17 cellular contexts compared by ENCODE assay signal in genomic region chr7:149870701-149871483, GRCh38. TPM values are rescaled to one million over a fixed set of nuclear protein-coding genes. Genes with fewer than 3 reads are reported as not detected.
DNase-seq lines count a peak whose midpoint lies in the region; ATAC-seq, FAIRE-seq and TF ChIP-seq lines count a peak whose summit lies in the region.
"Had no signal": no experiment of that assay in that cellular context is flagged by ENCODE, and none has a peak within 500 bp of the region (broad histone marks: within the 10 kb centered on the region; RNA-seq: fewer than 3 reads in every experiment).

No MANE protein-coding gene starts in this region.

- no peak for FAIRE-seq in GM12878 (lab: Jason Lieb, UNC)
- FAIRE-seq: GM18507 had no signal

- BruUV-seq in GM12878 (replicated peaks; lab: Mats Ljungman, UMichigan), result no TSS peak

- H3K9me3 Mint-ChIP-seq in CD8-positive, alpha-beta memory T cell, result no peaks in the 10 kb centered on the region
- no peaks in the 10 kb centered on the region for H3K9me3 Mint-ChIP-seq in T-helper 1 cell treated with Interleukin-12 subunit alpha and Interleukin-12 subunit beta and Interleukin-4 antibody, amounts not matched to agents 30 μg/mL and 1 μg/mL, for 36 hours
- H3K9me3 Mint-ChIP-seq in neural crest cell, result no peaks in the 10 kb centered on the region
- H3K9me3 Mint-ChIP-seq: GM23338, WTC11 had no signal

- TF ChIP-seq RAD21 in GM12878 (IDR thresholded peaks at IDR 0.05; ENCODE audit: insufficient read depth, low read depth, low read length), result no peak

- peaks cover 7% of the 10 kb centered on the region for H3K79me2 ChIP-seq in GM12878 (ENCODE audit: control insufficient read depth, insufficient read depth, low read length)

- CTCF ChIA-PET in CD8-positive, alpha-beta memory T cell (lab: Charles Lee), result interaction anchor here (1.3 to 4.8 kb wide), 3 partner anchors 10 to 32 kb away, joined by 5 to 27 read pairs (median 14); partner anchors contain the start of gene ZNF862
- CTCF ChIA-PET in GM12878 (lab: Yijun Ruan, JAX), result interaction anchor here (0.7 to 1.6 kb wide), 3 partner anchors 9 to 1138 kb away, joined by 3 to 5 read pairs (median 3); no protein-coding TSS in a partner anchor

- no peak overlapping the region for H3K9ac ChIP-seq in GM12878 (ENCODE audit: control insufficient read depth, insufficient read depth, low read length)

- WGBS in GM12878 (ENCODE audit: insufficient coverage, insufficient replicate concordance, low lambda C conversion rate, missing lambda C conversion rate), result 89% methylated on average over 12 of the region's 12 CpGs

- H3K9me3 ChIP-seq in CD8-positive, alpha-beta memory T cell (ENCODE audit: low read length), result no peaks in the 10 kb centered on the region
- no peaks in the 10 kb centered on the region for H3K9me3 ChIP-seq in GM12878 (replicated peaks; ENCODE audit: control insufficient read depth, insufficient read depth, low read length)
- H3K9me3 ChIP-seq: prostate gland, vagina had no signal

- peak overlapping the region; percentile 29 to 85 (median 72) for H3K4me3 Mint-ChIP-seq in CD8-positive, alpha-beta memory T cell
- H3K4me3 Mint-ChIP-seq in T-helper 1 cell treated with Interleukin-12 subunit alpha and Interleukin-12 subunit beta and Interleukin-4 antibody, amounts not matched to agents 30 μg/mL and 1 μg/mL, for 36 hours, result no peak overlapping the region
- peak overlapping the region; percentile 41 for H3K4me3 Mint-ChIP-seq in neural crest cell
- H3K4me3 Mint-ChIP-seq: GM23338, WTC11 had no signal

- no peak overlapping the region for H3K27ac ChIP-seq in CD8-positive, alpha-beta memory T cell (ENCODE audit: low read depth, low read length)
- H3K27ac ChIP-seq in GM12878 (ENCODE audit: control insufficient read depth, insufficient read depth) (peak overlapping the region; percentile 2; the same call in 1 of the 2 replicates), caudate nucleus (ENCODE audit: low read depth, low read length) (no peak overlapping the region)
- H3K27ac ChIP-seq: epithelial cell of prostate, prostate gland, SK-N-MC, vagina had no signal

- H3K4me1 ChIP-seq in CD8-positive, alpha-beta memory T cell (ENCODE audit: insufficient read depth, low read length), result peaks cover 88% of the 10 kb centered on the region
- H3K4me1 ChIP-seq in GM12878 (ENCODE audit: control insufficient read depth, insufficient read depth, low read length), result peaks cover 51% of the 10 kb centered on the region

- peak overlapping the region; percentile 71 to 95 (median 88) for H3K27ac Mint-ChIP-seq in CD8-positive, alpha-beta memory T cell
- peak overlapping the region; percentile 86 for H3K27ac Mint-ChIP-seq in T-helper 1 cell treated with Interleukin-12 subunit alpha and Interleukin-12 subunit beta and Interleukin-4 antibody, amounts not matched to agents 30 μg/mL and 1 μg/mL, for 36 hours
- H3K27ac Mint-ChIP-seq in neural crest cell (ENCODE audit: unreplicated experiment), result no peak overlapping the region
- H3K27ac Mint-ChIP-seq: GM23338, WTC11 had no signal

- ATAC-seq in GM12878 (no peak), GM19467 (IDR thresholded peaks at IDR 0.05; ENCODE audit: unreplicated experiment) (no peak)
- ATAC-seq: GM23338, WTC11 had no signal

- peak overlapping the region; percentile 19 for H3K4me3 ChIP-seq in CD8-positive, alpha-beta memory T cell (ENCODE audit: low read length)
- no peak overlapping the region for H3K4me3 ChIP-seq in GM12878
- H3K4me3 ChIP-seq: GM23338, prostate gland, SK-N-MC, vagina had no signal

- H3K4me2 ChIP-seq in GM12878 (ENCODE audit: control insufficient read depth, insufficient read depth), result no peak overlapping the region
- H3K4me2 ChIP-seq: GM23338 had no signal

- no peak for TF ChIP-seq POLR2A in GM12878 (IDR thresholded peaks at IDR 0.05; ENCODE audit: low read depth, low read length)

- in situ Hi-C loops in GM12878 (cut with MboI), result no loop called here

- peaks cover 84 to 90% (median 86%) of the 10 kb centered on the region in 3 donors for H3K4me1 Mint-ChIP-seq in CD8-positive, alpha-beta memory T cell
- H3K4me1 Mint-ChIP-seq in T-helper 1 cell treated with Interleukin-12 subunit alpha and Interleukin-12 subunit beta and Interleukin-4 antibody, amounts not matched to agents 30 μg/mL and 1 μg/mL, for 36 hours (ENCODE audit: low read depth), result peaks cover 80% of the 10 kb centered on the region
- H3K4me1 Mint-ChIP-seq in neural crest cell, result peaks cover 25% of the 10 kb centered on the region

- no peak for TF ChIP-seq CTCF in GM12878 (IDR thresholded peaks at IDR 0.05 in 2 of 3, conservative IDR thresholded peaks at IDR 0.05 in 1 of 3; ENCODE audit: control insufficient read depth in 2 of 3, extremely low read depth in 1 of 3, insufficient read depth in 1 of 3, low read depth in 3 of 3, low read length in 3 of 3)
- TF ChIP-seq CTCF in neural crest cell (conservative IDR thresholded peaks at IDR 0.05), result no peak

- H3K27me3 Mint-ChIP-seq in CD8-positive, alpha-beta memory T cell, result no peaks in the 10 kb centered on the region
- no peaks in the 10 kb centered on the region for H3K27me3 Mint-ChIP-seq in T-helper 1 cell treated with Interleukin-12 subunit alpha and Interleukin-12 subunit beta and Interleukin-4 antibody, amounts not matched to agents 30 μg/mL and 1 μg/mL, for 36 hours (ENCODE audit: low read depth)
- no peaks in the 10 kb centered on the region for H3K27me3 Mint-ChIP-seq in neural crest cell (ENCODE audit: low read depth)

- H3K27me3 ChIP-seq in CD8-positive, alpha-beta memory T cell (ENCODE audit: insufficient read depth, low read length, poor library complexity, severe bottlenecking), result no peaks in the 10 kb centered on the region
- H3K27me3 ChIP-seq in GM12878 (replicated peaks in 1 of 2; ENCODE audit: control insufficient read depth in 2 of 2, insufficient read depth in 2 of 2, low read length in 1 of 2), result no peaks in the 10 kb centered on the region
- H3K27me3 ChIP-seq: vagina had no signal

- H3K36me3 ChIP-seq in CD8-positive, alpha-beta memory T cell (ENCODE audit: insufficient read depth, low read length), result no peaks in the 10 kb centered on the region
- no peaks in the 10 kb centered on the region for H3K36me3 ChIP-seq in GM12878 (ENCODE audit: control insufficient read depth in 2 of 2, insufficient read depth in 2 of 2, low read length in 1 of 2)
- H3K36me3 ChIP-seq: prostate gland, vagina had no signal

- no peak for TF ChIP-seq EP300 in GM12878 (IDR thresholded peaks at IDR 0.05; ENCODE audit: borderline replicate concordance in 1 of 2, control insufficient read depth in 1 of 2, low read depth in 2 of 2, low read length in 2 of 2)

- peaks cover 0 to 9% (median 0%) of the 10 kb centered on the region in 3 donors for H3K36me3 Mint-ChIP-seq in CD8-positive, alpha-beta memory T cell
- peaks cover 10% of the 10 kb centered on the region for H3K36me3 Mint-ChIP-seq in T-helper 1 cell treated with Interleukin-12 subunit alpha and Interleukin-12 subunit beta and Interleukin-4 antibody, amounts not matched to agents 30 μg/mL and 1 μg/mL, for 36 hours (ENCODE audit: low read depth)
- H3K36me3 Mint-ChIP-seq in neural crest cell (ENCODE audit: low read depth), result no peaks in the 10 kb centered on the region
- H3K36me3 Mint-ChIP-seq: WTC11 had no signal

- DNase-seq in CD8-positive, alpha-beta memory T cell, result peak in 2 of 5 donors; percentile 25 to 70
- DNase-seq in GM12878 (ENCODE audit: low read depth, low spot score) (no peak), neural crest cell (ENCODE audit: low read depth, low spot score) (no peak), NCI-H345 treated with DMSO at 0.1 percent for 48 hours (lab: John Stamatoyannopoulos, UW; ENCODE audit: unreplicated experiment) (no peak), caudate nucleus (lab: John Stamatoyannopoulos, UW) (no peak)
- DNase-seq: central memory CD4-positive, alpha-beta T cell; islet precursor cell; NCI-H446 had no signal

- no peak overlapping the region for H2AFZ ChIP-seq in GM12878 (ENCODE audit: control insufficient read depth, low read depth, low read length)
- H2AFZ ChIP-seq: GM23338 had no signal

- H4K20me1 ChIP-seq in GM12878 (ENCODE audit: control insufficient read depth, insufficient read depth), result no peaks in the 10 kb centered on the region

- intact Hi-C loops in GM12878 (cut with micrococcal nuclease; ENCODE audit: unreplicated experiment), result loop anchor here (2.0 kb wide), 1 partner anchor 32 kb away; the partner anchor contains the start of gene ZNF862

- SMC1A ChIA-PET in GM12878 (lab: Charles Lee; ENCODE audit: uncharacterized antibody, unreplicated experiment), result interaction anchor here (0.9 kb wide), 1 partner anchor 24 kb away, joined by 5 read pairs; no protein-coding TSS in a partner anchor

- RAD21 ChIA-PET in GM12878 (lab: Charles Lee; ENCODE audit: unreplicated experiment), result interaction anchor here (0.7 to 1.4 kb wide), 3 partner anchors 21 to 208 kb away, joined by 3 to 7 read pairs (median 3); no protein-coding TSS in a partner anchor

- POLR2A ChIA-PET in CD8-positive, alpha-beta memory T cell (lab: Charles Lee), result interaction anchor here (3.0 kb wide), 1 partner anchor 32 kb away, joined by 20 read pairs; the partner anchor contains the start of gene ZNF862
- POLR2A ChIA-PET in GM12878 (lab: Charles Lee), result interaction anchor here (1.6 kb wide), 1 partner anchor 31 kb away, joined by 7 read pairs; no protein-coding TSS in a partner anchor

RNA-seq across cellular contexts. Expression of gene ATP6V0E2, which starts 2.9 kb away (rescaled TPM):
- 10 to 100 TPM; 68.3 to 76.2 TPM for total RNA-seq in CD8-positive, alpha-beta memory T cell
- polyA plus RNA-seq in CD8-positive, alpha-beta memory T cell, result 144 TPM
- total RNA-seq in GM12878 (2013; cell fraction: nucleolus; rRNA removed), result 16.9 and 18.7 TPM in 2 replicates
- total RNA-seq in GM12878 (2014; rRNA removed), result 30.8 and 37.5 TPM in 2 replicates
- total RNA-seq in GM12878 (2014; rRNA removed; fragmentation: Illumina TruSeq; extraction: Trizol), result 14.1 and 16.3 TPM in 2 replicates
- 33.2 and 37.0 TPM in 2 replicates for total RNA-seq in GM12878 (2021)
- polyA plus RNA-seq in GM12878 (2011; ENCODE audit: low read depth), result 7.2 TPM
- 6.6 and 11.4 TPM in 2 replicates for polyA plus RNA-seq in GM12878 (2011; rRNA removed)
- 30.1 and 36.5 TPM in 2 replicates for polyA plus RNA-seq in GM12878 (2011; cell fraction: cytosol; rRNA removed)
- 53.6 and 72.8 TPM in 2 replicates for polyA plus RNA-seq in GM12878 (2011; cell fraction: nucleus; rRNA removed)
- polyA plus RNA-seq in GM12878 (2012), result 15.1 and 21.7 TPM in 2 replicates
- 8.7 and 18.3 TPM in 2 replicates for polyA plus RNA-seq in GM12878 (2014; fragmentation: Illumina TruSeq; extraction: Trizol)
- polyA plus RNA-seq in GM12878 (2014; fragmentation: Nextera tagmentation; extraction: Ambion mirVana), result 1 to 10 TPM; 1.5 to 1.8 TPM
- polyA plus RNA-seq in GM12878 (2014; rRNA removed), result 39.3 and 42.9 TPM in 2 replicates
- polyA plus RNA-seq in GM12878 (2016; fragmentation: Nextera tagmentation; extraction: Ambion mirVana), result 10 to 100 TPM; 51.0 to 54.7 TPM
- 6.5 and 13.9 TPM in 2 replicates for polyA minus RNA-seq in GM12878 (2011; rRNA and poly(A)+ RNA removed)
- polyA minus RNA-seq in GM12878 (2011; cell fraction: cytosol; rRNA and poly(A)+ RNA removed), result 8.4 and 16.0 TPM in 2 replicates
- polyA minus RNA-seq in GM12878 (2011; cell fraction: nucleus; rRNA and poly(A)+ RNA removed), result 10.8 and 14.8 TPM in 2 replicates
- total RNA-seq in neural crest cell, result 86.5 and 87.4 TPM in 2 replicates

RNA-seq across cellular contexts. Expression of gene ZNF862, which starts 32.7 kb away (rescaled TPM):
- 10 to 100 TPM; 12.3 to 13.2 TPM for total RNA-seq in CD8-positive, alpha-beta memory T cell
- 6.8 TPM for polyA plus RNA-seq in CD8-positive, alpha-beta memory T cell
- 22.3 and 23.9 TPM in 2 replicates for total RNA-seq in GM12878 (2013; cell fraction: nucleolus; rRNA removed)
- total RNA-seq in GM12878 (2014; rRNA removed) (3.2 and 3.6 TPM in 2 replicates), GM12878 (2014; rRNA removed; fragmentation: Illumina TruSeq; extraction: Trizol) (3.3 and 4.0 TPM in 2 replicates), GM12878 (2021) (6.3 and 7.8 TPM in 2 replicates), neural crest cell (15.2 and 19.6 TPM in 2 replicates)
- polyA plus RNA-seq in GM12878 (2011; ENCODE audit: low read depth), result 3.2 TPM
- polyA plus RNA-seq in GM12878 (2011; rRNA removed) (7.1 and 7.7 TPM in 2 replicates), GM12878 (2014; fragmentation: Illumina TruSeq; extraction: Trizol) (4.3 and 5.9 TPM in 2 replicates), GM12878 (2014; fragmentation: Nextera tagmentation; extraction: Ambion mirVana) (1 to 10 TPM in 1 of 2 experiments, under 1 TPM in 1; 0.49 to 1.3 TPM), GM12878 (2014; rRNA removed) (4.6 and 5.7 TPM in 2 replicates), GM12878 (2016; fragmentation: Nextera tagmentation; extraction: Ambion mirVana) (1 to 10 TPM; 2.5 to 2.7 TPM)
- 6.1 and 8.1 TPM in 2 replicates for polyA plus RNA-seq in GM12878 (2011; cell fraction: cytosol; rRNA removed)
- 16.4 and 24.9 TPM in 2 replicates for polyA plus RNA-seq in GM12878 (2011; cell fraction: nucleus; rRNA removed)
- polyA plus RNA-seq in GM12878 (2012), result 7.5 and 8.5 TPM in 2 replicates
- 7.8 and 10.7 TPM in 2 replicates for polyA minus RNA-seq in GM12878 (2011; rRNA and poly(A)+ RNA removed)
- 1.1 and 2.1 TPM in 2 replicates for polyA minus RNA-seq in GM12878 (2011; cell fraction: cytosol; rRNA and poly(A)+ RNA removed)
- 13.1 and 14.8 TPM in 2 replicates for polyA minus RNA-seq in GM12878 (2011; cell fraction: nucleus; rRNA and poly(A)+ RNA removed)
